In the genomic region with DNA sequence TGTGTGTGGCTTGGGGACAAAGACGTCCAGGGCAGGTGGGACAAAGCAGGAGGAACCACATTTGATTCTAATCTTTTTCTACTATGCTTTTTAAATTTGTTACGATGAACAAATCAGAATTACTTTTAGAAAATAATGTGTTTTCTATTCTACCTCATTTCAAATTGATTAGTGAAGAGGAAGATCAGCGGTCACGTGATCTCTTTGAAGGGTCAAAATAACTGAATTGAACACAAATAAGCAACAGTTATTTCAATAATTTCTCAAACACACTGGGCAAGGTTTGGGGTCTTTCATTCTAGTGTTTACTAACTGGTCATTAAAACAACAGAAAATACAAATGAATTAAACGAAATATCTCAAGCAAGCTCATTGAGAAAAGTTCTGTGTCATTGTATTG, we compare ENCODE assay signal across 1 cellular context.
TF ChIP-seq lines count a peak whose summit lies in the region.

No MANE protein-coding gene starts in this region.

TF ChIP-seq in H1, 55 proteins besides CTCF, POLR2A, EP300 and RAD21:
- TF ChIP-seq BRCA1 (IDR thresholded peaks at IDR 0.05; ENCODE audit: low read depth, low read length), result no peak
